Comparison of ENCODE assay signal across 28 cellular contexts in the genomic region with DNA sequence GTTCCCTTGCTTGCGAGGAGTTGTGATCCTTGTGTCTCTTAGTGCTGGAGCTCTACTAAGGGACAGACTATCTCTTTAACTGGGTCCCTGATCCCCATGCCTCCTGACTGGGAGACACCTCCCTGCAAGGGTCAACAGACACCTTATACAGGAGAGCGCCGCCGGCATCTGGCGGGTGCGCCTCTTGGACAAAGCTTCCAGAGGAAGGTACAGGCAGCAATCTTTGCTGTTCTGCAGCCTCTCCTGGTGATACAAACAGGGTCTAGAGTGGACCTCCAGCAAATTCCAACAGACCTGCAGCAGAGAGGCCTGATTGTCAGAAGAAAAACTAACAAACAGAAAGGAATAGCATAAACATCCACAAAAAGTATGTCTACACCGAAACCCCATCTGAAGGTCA.
"Had no signal": no experiment of that assay in that cellular context is flagged by ENCODE, and none has a peak within 500 bp of the region (broad histone marks: within the 10 kb centered on the region; RNA-seq: fewer than 3 reads in every experiment).

No MANE protein-coding gene starts in this region.

- DNase-seq: activated effector memory CD4-positive, alpha-beta T cell treated with anti-CD3 and anti-CD28 coated beads, Interleukin-2, amount 50 U/mL, for 16 hours; activated effector memory CD4-positive, alpha-beta T cell treated with Interleukin-2 at 50 U/mL for 16 hours; activated gamma-delta T cell; activated gamma-delta T cell treated with Interleukin-2 at 50 U/mL for 16 hours; activated naive CD4-positive, alpha-beta T cell; activated naive CD4-positive, alpha-beta T cell treated with anti-CD3 and anti-CD28 coated beads for 36 hours; activated naive CD4-positive, alpha-beta T cell treated with anti-CD3 and anti-CD28 coated beads, Interleukin-2, amount 10 ng/mL, durations not matched to agents 7 days and 5 days; activated naive CD4-positive, alpha-beta T cell treated with anti-CD3 and anti-CD28 coated beads, Interleukin-2, amount 50 U/mL, for 16 hours; activated naive CD4-positive, alpha-beta T cell treated with Interleukin-2 at 50 U/mL for 16 hours; activated naive CD8-positive, alpha-beta T cell treated with anti-CD3 and anti-CD28 coated beads for 36 hours; activated naive CD8-positive, alpha-beta T cell treated with anti-CD3 and anti-CD28 coated beads, Interleukin-2, amount 10 ng/mL, durations not matched to agents 7 days and 5 days; activated naive CD8-positive, alpha-beta T cell treated with anti-CD3 and anti-CD28 coated beads, Interleukin-2, amount 50 U/mL, for 24 hours; activated T-cell treated with anti-CD3 and anti-CD28 coated beads, Interleukin-2, amount 50 U/mL, for 1 hour; activated T-cell treated with anti-CD3 and anti-CD28 coated beads, Interleukin-2, amount 50 U/mL, for 24 hours; activated T-cell treated with anti-CD3 and anti-CD28 coated beads, Interleukin-2, amount 50 U/mL, for 4 hours; activated T-cell treated with anti-CD3 and anti-CD28 coated beads, Interleukin-2, amount 50 U/mL, for 48 hours; activated T-cell treated with anti-CD3 and anti-CD28 coated beads, Interleukin-2, amount 50 U/mL, for 72 hours; adrenal gland; amniotic stem cell; amygdala; anterior cingulate cortex; body of pancreas; brain microvascular endothelial cell; caudate nucleus; central memory CD4-positive, alpha-beta T cell; cerebellar nuclear complex had no signal

- ATAC-seq: activated naive CD4-positive, alpha-beta T cell treated with anti-CD3 and anti-CD28 coated beads, Interleukin-2, amount 50 U/mL, for 72 hours; activated naive CD8-positive, alpha-beta T cell treated with anti-CD3 and anti-CD28 coated beads, Interleukin-2, amount 50 U/mL, for 24 hours; activated T-cell treated with anti-CD3 and anti-CD28 coated beads, Interleukin-2, amount 50 U/mL, for 4 hours; activated T-cell treated with anti-CD3 and anti-CD28 coated beads, Interleukin-2, amount 50 U/mL, for 72 hours; activated T-helper 17 cell treated with anti-CD3 and anti-CD28 coated beads, Interleukin-2, amount 50 U/mL, for 72 hours; body of pancreas had no signal
